10 cellular contexts compared by ENCODE assay signal in genomic region chr9:71685394-71685793, GRCh38.
DNase-seq lines count a peak whose midpoint lies in the region; ATAC-seq lines count a peak whose summit lies in the region.
"Had no signal": no experiment of that assay in that cellular context is flagged by ENCODE, and none has a peak within 500 bp of the region (broad histone marks: within the 10 kb centered on the region; RNA-seq: fewer than 3 reads in every experiment).

No MANE protein-coding gene starts in this region.

- peaks cover 8% of the 10 kb centered on the region for H3K36me3 ChIP-seq in H7 (replicated peaks; ENCODE audit: control insufficient read depth, insufficient read depth, low read length)

- DNase-seq in CD1c-positive myeloid dendritic cell (ENCODE audit: extremely low spot score) (peak; percentile 30), T-helper 1 cell (peak in 4 of 5 donors; percentile 10 to 87 (median 24)), epithelial cell of prostate (ENCODE audit: low read depth, low spot score) (no peak), hepatic stellate cell (ENCODE audit: low spot score) (no peak), H7 (no peak)
- DNase-seq: right lobe of liver had no signal

- H3K27ac ChIP-seq in epithelial cell of prostate, result peak overlapping the region; percentile 19
- H3K27ac ChIP-seq: thoracic aorta had no signal

- no peak overlapping the region for H3K4me3 ChIP-seq in H7 (ENCODE audit: insufficient read depth, low read depth, low read length)
- H3K4me3 ChIP-seq: right lobe of liver, thoracic aorta had no signal

- peak; percentile 65 for ATAC-seq in GM18858 (IDR thresholded peaks at IDR 0.05; ENCODE audit: unreplicated experiment)
- no peak for ATAC-seq in HG03354 (IDR thresholded peaks at IDR 0.05; ENCODE audit: poor library complexity, severe bottlenecking, unreplicated experiment)
- ATAC-seq in HG03095 (IDR thresholded peaks at IDR 0.05; ENCODE audit: unreplicated experiment), result no peak

- H3K27me3 ChIP-seq in H7 (ENCODE audit: control insufficient read depth, insufficient read depth, low read length), result no peaks in the 10 kb centered on the region
- H3K27me3 ChIP-seq: right lobe of liver had no signal

Comparison
In these comparisons a context has a peak if more than half of its experiments do, and no peak if none do; other contexts are left out.
1. DNase-seq: peak in CD1c-positive myeloid dendritic cell (single experiment) and T-helper 1 cell (4 of 5); none in epithelial cell of prostate (single experiment), hepatic stellate cell (single experiment) and H7 (single experiment).